Comparison of ENCODE assay signal across 8 cellular contexts in genomic region chr17:40113961-40114272, GRCh38. TPM values are rescaled to one million over a fixed set of nuclear protein-coding genes. Genes with fewer than 3 reads are reported as not detected.
DNase-seq lines count a peak whose midpoint lies in the region; ATAC-seq, FAIRE-seq and TF ChIP-seq lines count a peak whose summit lies in the region.

No MANE protein-coding gene starts in this region.

- no peak for FAIRE-seq in HepG2 (lab: Jason Lieb, UNC)

- intact Hi-C loops in HepG2 (cut with micrococcal nuclease; ENCODE audit: unreplicated experiment) = loop anchor here (1.0 kb wide), 4 partner anchors 9 to 54 kb away; partner anchors contain the start of gene CASC3

- peak overlapping the region; percentile 74 for H3K4me3 Mint-ChIP-seq in activated CD4-positive, alpha-beta T cell treated with anti-CD3 and anti-CD28 coated beads, Interleukin-2, amount 10 ng/mL, durations not matched to agents 7 days and 5 days
- peak overlapping the region; percentile 85 for H3K4me3 Mint-ChIP-seq in activated naive CD8-positive, alpha-beta T cell

- H3K27me3 ChIP-seq in HepG2 (ENCODE audit: control insufficient read depth in 1 of 2, insufficient read depth in 2 of 2, low read length in 2 of 2) (no peaks in the 10 kb centered on the region), thoracic aorta (replicated peaks; ENCODE audit: insufficient read depth) (no peaks in the 10 kb centered on the region)

- peak overlapping the region; percentile 87 for H3K9ac ChIP-seq in HepG2 (ENCODE audit: insufficient read depth, low read depth, low read length)

- H3K27ac Mint-ChIP-seq in activated CD4-positive, alpha-beta T cell treated with anti-CD3 and anti-CD28 coated beads, Interleukin-2, amount 10 ng/mL, durations not matched to agents 7 days and 5 days = peak overlapping the region; percentile 79
- H3K27ac Mint-ChIP-seq in activated naive CD8-positive, alpha-beta T cell = peak overlapping the region; percentile 96

- H3K4me1 Mint-ChIP-seq in activated CD4-positive, alpha-beta T cell treated with anti-CD3 and anti-CD28 coated beads, Interleukin-2, amount 10 ng/mL, durations not matched to agents 7 days and 5 days = peaks cover 51% of the 10 kb centered on the region
- peaks cover 53% of the 10 kb centered on the region for H3K4me1 Mint-ChIP-seq in activated naive CD8-positive, alpha-beta T cell (ENCODE audit: low read depth)

- H3K4me2 ChIP-seq in HepG2 (ENCODE audit: low read depth, low read length) = peak overlapping the region; percentile 93

- H3K9me3 ChIP-seq in HepG2 (ENCODE audit: low read length) (no peaks in the 10 kb centered on the region), thoracic aorta (no peaks in the 10 kb centered on the region)

- no peak for TF ChIP-seq EP300 in HepG2 (IDR thresholded peaks at IDR 0.05; ENCODE audit: low read depth in 2 of 2, low read length in 2 of 2)
- no peak for TF ChIP-seq EP300 in HepG2 (CRISPR knock-in tag; IDR thresholded peaks at IDR 0.05; ENCODE audit: borderline replicate concordance)

- H3K4me1 ChIP-seq in HepG2 (ENCODE audit: insufficient read depth, low read length) (peaks cover 84% of the 10 kb centered on the region), thoracic aorta (ENCODE audit: control insufficient read depth in 1 of 2, low read depth in 2 of 2) (peaks cover 40 to 60% of the 10 kb centered on the region in 2 donors)

- H3K4me3 ChIP-seq in HepG2 (replicated peaks in 1 of 3; ENCODE audit: insufficient read depth in 1 of 3, low read depth in 2 of 3, low read length in 3 of 3) (peak overlapping the region; percentile 21 to 67 (median 39)), thoracic aorta (peak overlapping the region; percentile 62)

- H3K27ac ChIP-seq in HepG2 (ENCODE audit: extremely low read length, insufficient read depth, low read length) (peak overlapping the region; percentile 95), thoracic aorta (peak overlapping the region; percentile 88 to 97)

- TF ChIP-seq CTCF in HepG2 (CRISPR knock-in tag; IDR thresholded peaks at IDR 0.05) (no peak), thoracic aorta (IDR thresholded peaks at IDR 0.05) (no peak)

- in situ Hi-C loops in HepG2 (cut with HindIII; ENCODE audit: extremely low pct_ligation_motif_present, low pct_unique_long_range_greater_than_20kb) = loop anchor here (5.0 kb wide), 1 partner anchor 53 kb away; no protein-coding TSS in a partner anchor

- WGBS in HepG2 (ENCODE audit: low lambda C conversion rate) = 0% methylated on average over 5 of the region's 5 CpGs

- no peaks in the 10 kb centered on the region for H4K20me1 ChIP-seq in HepG2 (ENCODE audit: insufficient read depth, low read length)

- no peaks in the 10 kb centered on the region for H3K36me3 Mint-ChIP-seq in activated CD4-positive, alpha-beta T cell treated with anti-CD3 and anti-CD28 coated beads, Interleukin-2, amount 10 ng/mL, durations not matched to agents 7 days and 5 days (ENCODE audit: low read depth)
- H3K36me3 Mint-ChIP-seq in activated naive CD8-positive, alpha-beta T cell = no peaks in the 10 kb centered on the region

- DNase-seq in activated CD4-positive, alpha-beta T cell treated with anti-CD3 and anti-CD28 coated beads, Interleukin-2, amount 10 ng/mL, durations not matched to agents 7 days and 5 days = no peak
- no peak for DNase-seq in activated CD4-positive, alpha-beta T cell treated with anti-CD3 and anti-CD28 coated beads, Interleukin-2, amount 50 U/mL, for 4 hours
- no peak for DNase-seq in HepG2 (ENCODE audit: low spot score)
- DNase-seq in thoracic aorta (ENCODE audit: low spot score) = no peak
- no peak for DNase-seq in activated CD4-positive, alpha-beta T cell treated with anti-CD3 and anti-CD28 coated beads for 48 hours
- DNase-seq in T1000 (lab: John Stamatoyannopoulos, UW) = no peak

- H3K27me3 Mint-ChIP-seq in activated CD4-positive, alpha-beta T cell treated with anti-CD3 and anti-CD28 coated beads, Interleukin-2, amount 10 ng/mL, durations not matched to agents 7 days and 5 days = no peaks in the 10 kb centered on the region
- H3K27me3 Mint-ChIP-seq in activated naive CD8-positive, alpha-beta T cell = no peaks in the 10 kb centered on the region

- no TSS peak for BruUV-seq in HepG2 (replicated peaks; lab: Mats Ljungman, UMichigan)

- H3K79me2 ChIP-seq in HepG2 (ENCODE audit: insufficient read depth, low read length) = no peaks in the 10 kb centered on the region

- POLR2A ChIA-PET in activated CD4-positive, alpha-beta T cell treated with anti-CD3 and anti-CD28 coated beads, Interleukin-2, amount 10 ng/mL, durations not matched to agents 7 days and 5 days (lab: Charles Lee) = interaction anchor here (0.7 to 1.6 kb wide), 2 partner anchors 9 to 27 kb away, joined by 6 read pairs; no protein-coding TSS in a partner anchor
- POLR2A ChIA-PET in HepG2 (lab: Yijun Ruan, JAX) = interaction anchor here (0.6 to 7.3 kb wide), 34 partner anchors 9 to 437 kb away, joined by 3 to 568 read pairs (median 7); partner anchors contain the start of genes CASC3, CDC6, CSF3 and MED24

- H3K36me3 ChIP-seq in HepG2 (replicated peaks in 1 of 2; ENCODE audit: control insufficient read depth in 1 of 2, insufficient read depth in 2 of 2, low read length in 2 of 2) (no peaks in the 10 kb centered on the region), thoracic aorta (no peaks in the 10 kb centered on the region)

- peak; percentile 11 for ATAC-seq in HepG2
- ATAC-seq in thoracic aorta (ENCODE audit: insufficient number of reproducible peaks, low FRiP score, low read depth) = no peak
- ATAC-seq in GM21515 (IDR thresholded peaks at IDR 0.05; ENCODE audit: unreplicated experiment) = no peak

- H3K9me3 Mint-ChIP-seq in activated CD4-positive, alpha-beta T cell treated with anti-CD3 and anti-CD28 coated beads, Interleukin-2, amount 10 ng/mL, durations not matched to agents 7 days and 5 days = no peaks in the 10 kb centered on the region
- no peaks in the 10 kb centered on the region for H3K9me3 Mint-ChIP-seq in activated naive CD8-positive, alpha-beta T cell (ENCODE audit: low read depth)

- no peak for TF ChIP-seq RAD21 in HepG2 (CRISPR knock-in tag; IDR thresholded peaks at IDR 0.05)

- TF ChIP-seq POLR2A in HepG2 (IDR thresholded peaks at IDR 0.05; ENCODE audit: insufficient read depth in 1 of 2, low read depth in 2 of 2, low read length in 2 of 2) = no peak

- CTCF ChIA-PET in activated CD4-positive, alpha-beta T cell treated with anti-CD3 and anti-CD28 coated beads, Interleukin-2, amount 10 ng/mL, durations not matched to agents 7 days and 5 days (lab: Charles Lee) = interaction anchor here (0.6 to 7.0 kb wide), 23 partner anchors 10 to 1582 kb away, joined by 3 to 97 read pairs (median 5); partner anchors contain the start of genes CASC3, CSF3, MSL1 and NR1D1
- CTCF ChIA-PET in HepG2 (lab: Yijun Ruan, JAX; ENCODE audit: low intra/inter-chr PET ratio, low total read pairs) = interaction anchor here (1.0 to 2.4 kb wide), 4 partner anchors 8 to 54 kb away, joined by 3 to 31 read pairs (median 8); partner anchors contain the start of genes MSL1 and THRA

- peak overlapping the region; percentile 56 for H2AFZ ChIP-seq in HepG2 (ENCODE audit: low read length)

RNA-seq across cellular contexts. Expression of gene MSL1, which starts 7.9 kb away (rescaled TPM):
- total RNA-seq in activated CD4-positive, alpha-beta T cell treated with anti-CD3 and anti-CD28 coated beads, Interleukin-2, amount 10 ng/mL, durations not matched to agents 7 days and 5 days = 10 to 100 TPM; 95.4 to 97.1 TPM
- total RNA-seq in HepG2 (2016; rRNA removed; fragmentation: Illumina TruSeq; extraction: Trizol) (76.1 and 88.5 TPM in 2 replicates), thoracic aorta (100 to 1,000 TPM in 1 of 2 donors, 10 to 100 TPM in 1; 69.3 to 107 TPM)
- 23.3 and 23.6 TPM in 2 replicates for total RNA-seq in HepG2 (2016; cell fraction: cytosol; rRNA removed; fragmentation: Illumina TruSeq; extraction: Trizol; ENCODE audit: low read depth)
- total RNA-seq in HepG2 (2016; cell fraction: insoluble cytoplasmic fraction; rRNA removed; fragmentation: Illumina TruSeq; extraction: Trizol) = 62.6 and 89.2 TPM in 2 replicates
- total RNA-seq in HepG2 (2016; cell fraction: membrane; rRNA removed; fragmentation: Illumina TruSeq; extraction: Trizol) = 50.5 and 57.1 TPM in 2 replicates
- total RNA-seq in HepG2 (2016; cell fraction: nucleus; rRNA removed; fragmentation: Illumina TruSeq; extraction: Trizol) = 82.0 and 93.0 TPM in 2 replicates
- polyA plus RNA-seq in HepG2 (2011; rRNA removed) = 54.6 and 63.8 TPM in 2 replicates
- polyA plus RNA-seq in HepG2 (2011; cell fraction: cytosol; rRNA removed) = 19.7 and 28.8 TPM in 2 replicates
- polyA plus RNA-seq in HepG2 (2011; cell fraction: nucleus; rRNA removed) = 90.9 and 114 TPM in 2 replicates
- 89.3 and 98.8 TPM in 2 replicates for polyA plus RNA-seq in HepG2 (2012)
- 10.1 and 10.5 TPM in 2 replicates for polyA plus RNA-seq in HepG2 (2016; cell fraction: cytosol; fragmentation: Illumina TruSeq; extraction: Trizol; ENCODE audit: low read depth)
- 77.5 and 94.3 TPM in 2 replicates for polyA plus RNA-seq in HepG2 (2016; cell fraction: insoluble cytoplasmic fraction; fragmentation: Illumina TruSeq; extraction: Trizol; ENCODE audit: low read depth)
- 34.7 and 36.6 TPM in 2 replicates for polyA plus RNA-seq in HepG2 (2016; cell fraction: membrane; fragmentation: Illumina TruSeq; extraction: Trizol; ENCODE audit: low read depth)
- 173 TPM in 2 replicates for polyA plus RNA-seq in HepG2 (2016; cell fraction: nucleus; fragmentation: Illumina TruSeq; extraction: Trizol; ENCODE audit: insufficient read depth, low read depth)
- polyA minus RNA-seq in HepG2 (2011; rRNA and poly(A)+ RNA removed; ENCODE audit: low replicate concordance) = 21.1 and 21.8 TPM in 2 replicates
- 50.3 and 50.4 TPM in 2 replicates for polyA minus RNA-seq in HepG2 (2011; cell fraction: cytosol; rRNA and poly(A)+ RNA removed)
- 107 and 131 TPM in 2 replicates for polyA minus RNA-seq in HepG2 (2011; cell fraction: nucleus; rRNA and poly(A)+ RNA removed)

RNA-seq across cellular contexts. Expression of gene NR1D1, which starts 13.5 kb away (rescaled TPM):
- 1 to 10 TPM; 5.5 to 5.8 TPM for total RNA-seq in activated CD4-positive, alpha-beta T cell treated with anti-CD3 and anti-CD28 coated beads, Interleukin-2, amount 10 ng/mL, durations not matched to agents 7 days and 5 days
- total RNA-seq in HepG2 (2016; rRNA removed; fragmentation: Illumina TruSeq; extraction: Trizol) = 1.4 and 2.1 TPM in 2 replicates
- 0.88 and 1.1 TPM in 2 replicates for total RNA-seq in HepG2 (2016; cell fraction: cytosol; rRNA removed; fragmentation: Illumina TruSeq; extraction: Trizol; ENCODE audit: low read depth)
- 1.2 and 1.8 TPM in 2 replicates for total RNA-seq in HepG2 (2016; cell fraction: insoluble cytoplasmic fraction; rRNA removed; fragmentation: Illumina TruSeq; extraction: Trizol)
- total RNA-seq in HepG2 (2016; cell fraction: membrane; rRNA removed; fragmentation: Illumina TruSeq; extraction: Trizol) = 2.2 and 2.4 TPM in 2 replicates
- total RNA-seq in HepG2 (2016; cell fraction: nucleus; rRNA removed; fragmentation: Illumina TruSeq; extraction: Trizol) = 3.4 and 4.3 TPM in 2 replicates
- polyA plus RNA-seq in HepG2 (2011; rRNA removed) = 2.7 and 3.6 TPM in 2 replicates
- 1.5 and 1.6 TPM in 2 replicates for polyA plus RNA-seq in HepG2 (2011; cell fraction: cytosol; rRNA removed)
- polyA plus RNA-seq in HepG2 (2011; cell fraction: nucleus; rRNA removed) = 20.3 and 22.7 TPM in 2 replicates
- 11.1 and 19.6 TPM in 2 replicates for polyA plus RNA-seq in HepG2 (2012)
- 0.95 and 1.1 TPM in 2 replicates for polyA plus RNA-seq in HepG2 (2016; cell fraction: cytosol; fragmentation: Illumina TruSeq; extraction: Trizol; ENCODE audit: low read depth)
- 3.8 and 5.8 TPM in 2 replicates for polyA plus RNA-seq in HepG2 (2016; cell fraction: insoluble cytoplasmic fraction; fragmentation: Illumina TruSeq; extraction: Trizol; ENCODE audit: low read depth)
- 2.5 and 3.4 TPM in 2 replicates for polyA plus RNA-seq in HepG2 (2016; cell fraction: membrane; fragmentation: Illumina TruSeq; extraction: Trizol; ENCODE audit: low read depth)
- 9.5 and 10.0 TPM in 2 replicates for polyA plus RNA-seq in HepG2 (2016; cell fraction: nucleus; fragmentation: Illumina TruSeq; extraction: Trizol; ENCODE audit: insufficient read depth, low read depth)
- polyA minus RNA-seq in HepG2 (2011; rRNA and poly(A)+ RNA removed; ENCODE audit: low replicate concordance) = 3.3 and 6.7 TPM in 2 replicates
- 4.5 and 6.5 TPM in 2 replicates for polyA minus RNA-seq in HepG2 (2011; cell fraction: cytosol; rRNA and poly(A)+ RNA removed)
- 7.6 and 8.1 TPM in 2 replicates for polyA minus RNA-seq in HepG2 (2011; cell fraction: nucleus; rRNA and poly(A)+ RNA removed)
- 10 to 100 TPM; 10.3 to 29.1 TPM for total RNA-seq in thoracic aorta

RNA-seq across cellular contexts. Expression of gene CASC3, which starts 26.4 kb away (rescaled TPM):
- 10 to 100 TPM; 84.8 to 89.2 TPM for total RNA-seq in activated CD4-positive, alpha-beta T cell treated with anti-CD3 and anti-CD28 coated beads, Interleukin-2, amount 10 ng/mL, durations not matched to agents 7 days and 5 days
- total RNA-seq in HepG2 (2016; rRNA removed; fragmentation: Illumina TruSeq; extraction: Trizol) (29.6 and 30.8 TPM in 2 replicates), thoracic aorta (100 to 1,000 TPM in 1 of 2 donors, 10 to 100 TPM in 1; 81.8 to 108 TPM)
- 27.8 and 32.3 TPM in 2 replicates for total RNA-seq in HepG2 (2016; cell fraction: cytosol; rRNA removed; fragmentation: Illumina TruSeq; extraction: Trizol; ENCODE audit: low read depth)
- 26.4 and 32.2 TPM in 2 replicates for total RNA-seq in HepG2 (2016; cell fraction: insoluble cytoplasmic fraction; rRNA removed; fragmentation: Illumina TruSeq; extraction: Trizol)
- total RNA-seq in HepG2 (2016; cell fraction: membrane; rRNA removed; fragmentation: Illumina TruSeq; extraction: Trizol) = 28.8 and 30.1 TPM in 2 replicates
- total RNA-seq in HepG2 (2016; cell fraction: nucleus; rRNA removed; fragmentation: Illumina TruSeq; extraction: Trizol) = 30.8 and 38.1 TPM in 2 replicates
- 60.9 and 62.9 TPM in 2 replicates for polyA plus RNA-seq in HepG2 (2011; rRNA removed)
- polyA plus RNA-seq in HepG2 (2011; cell fraction: cytosol; rRNA removed) = 25.1 and 35.9 TPM in 2 replicates
- polyA plus RNA-seq in HepG2 (2011; cell fraction: nucleus; rRNA removed) = 142 and 152 TPM in 2 replicates
- polyA plus RNA-seq in HepG2 (2012) = 70.7 and 76.1 TPM in 2 replicates
- 5.4 and 6.1 TPM in 2 replicates for polyA plus RNA-seq in HepG2 (2016; cell fraction: cytosol; fragmentation: Illumina TruSeq; extraction: Trizol; ENCODE audit: low read depth)
- polyA plus RNA-seq in HepG2 (2016; cell fraction: insoluble cytoplasmic fraction; fragmentation: Illumina TruSeq; extraction: Trizol; ENCODE audit: low read depth) = 32.0 and 41.3 TPM in 2 replicates
- polyA plus RNA-seq in HepG2 (2016; cell fraction: membrane; fragmentation: Illumina TruSeq; extraction: Trizol; ENCODE audit: low read depth) = 18.7 and 20.0 TPM in 2 replicates
- 74.6 and 84.0 TPM in 2 replicates for polyA plus RNA-seq in HepG2 (2016; cell fraction: nucleus; fragmentation: Illumina TruSeq; extraction: Trizol; ENCODE audit: insufficient read depth, low read depth)
- 60.8 and 70.8 TPM in 2 replicates for polyA minus RNA-seq in HepG2 (2011; rRNA and poly(A)+ RNA removed; ENCODE audit: low replicate concordance)
- polyA minus RNA-seq in HepG2 (2011; cell fraction: cytosol; rRNA and poly(A)+ RNA removed) = 20.8 and 24.8 TPM in 2 replicates
- 59.5 and 60.8 TPM in 2 replicates for polyA minus RNA-seq in HepG2 (2011; cell fraction: nucleus; rRNA and poly(A)+ RNA removed)

RNA-seq across cellular contexts. Expression of gene THRA, which starts 51.2 kb away (rescaled TPM):
- total RNA-seq in activated CD4-positive, alpha-beta T cell treated with anti-CD3 and anti-CD28 coated beads, Interleukin-2, amount 10 ng/mL, durations not matched to agents 7 days and 5 days = 1 to 10 TPM; 8.6 to 9.1 TPM
- total RNA-seq in HepG2 (2016; rRNA removed; fragmentation: Illumina TruSeq; extraction: Trizol) = 9.9 and 10.4 TPM in 2 replicates
- total RNA-seq in HepG2 (2016; cell fraction: cytosol; rRNA removed; fragmentation: Illumina TruSeq; extraction: Trizol; ENCODE audit: low read depth) = 4.9 and 5.0 TPM in 2 replicates
- 8.1 and 10.9 TPM in 2 replicates for total RNA-seq in HepG2 (2016; cell fraction: insoluble cytoplasmic fraction; rRNA removed; fragmentation: Illumina TruSeq; extraction: Trizol)
- total RNA-seq in HepG2 (2016; cell fraction: membrane; rRNA removed; fragmentation: Illumina TruSeq; extraction: Trizol) = 12.8 TPM in 2 replicates
- 5.9 and 6.8 TPM in 2 replicates for total RNA-seq in HepG2 (2016; cell fraction: nucleus; rRNA removed; fragmentation: Illumina TruSeq; extraction: Trizol)
- 8.0 and 8.6 TPM in 2 replicates for polyA plus RNA-seq in HepG2 (2011; rRNA removed)
- 7.7 and 8.0 TPM in 2 replicates for polyA plus RNA-seq in HepG2 (2011; cell fraction: cytosol; rRNA removed)
- polyA plus RNA-seq in HepG2 (2011; cell fraction: nucleus; rRNA removed) = 12.1 and 13.6 TPM in 2 replicates
- 11.6 and 15.5 TPM in 2 replicates for polyA plus RNA-seq in HepG2 (2012)
- 4.3 TPM in 2 replicates for polyA plus RNA-seq in HepG2 (2016; cell fraction: cytosol; fragmentation: Illumina TruSeq; extraction: Trizol; ENCODE audit: low read depth)
- 8.0 and 12.4 TPM in 2 replicates for polyA plus RNA-seq in HepG2 (2016; cell fraction: insoluble cytoplasmic fraction; fragmentation: Illumina TruSeq; extraction: Trizol; ENCODE audit: low read depth)
- polyA plus RNA-seq in HepG2 (2016; cell fraction: membrane; fragmentation: Illumina TruSeq; extraction: Trizol; ENCODE audit: low read depth) = 9.9 and 10.7 TPM in 2 replicates
- polyA plus RNA-seq in HepG2 (2016; cell fraction: nucleus; fragmentation: Illumina TruSeq; extraction: Trizol; ENCODE audit: insufficient read depth, low read depth) = 11.5 and 12.3 TPM in 2 replicates
- polyA minus RNA-seq in HepG2 (2011; rRNA and poly(A)+ RNA removed; ENCODE audit: low replicate concordance) = 14.3 and 17.9 TPM in 2 replicates
- 5.3 and 7.4 TPM in 2 replicates for polyA minus RNA-seq in HepG2 (2011; cell fraction: cytosol; rRNA and poly(A)+ RNA removed)
- 7.2 and 7.5 TPM in 2 replicates for polyA minus RNA-seq in HepG2 (2011; cell fraction: nucleus; rRNA and poly(A)+ RNA removed)
- 10 to 100 TPM; 64.8 to 75.0 TPM for total RNA-seq in thoracic aorta

RNA-seq across cellular contexts. Expression of gene MED24, which starts 59.7 kb away (rescaled TPM):
- 100 to 1,000 TPM in 1 of 2 experiments, 10 to 100 TPM in 1; 92.1 to 102 TPM for total RNA-seq in activated CD4-positive, alpha-beta T cell treated with anti-CD3 and anti-CD28 coated beads, Interleukin-2, amount 10 ng/mL, durations not matched to agents 7 days and 5 days
- total RNA-seq in HepG2 (2016; rRNA removed; fragmentation: Illumina TruSeq; extraction: Trizol) = 51.1 and 66.5 TPM in 2 replicates
- total RNA-seq in HepG2 (2016; cell fraction: cytosol; rRNA removed; fragmentation: Illumina TruSeq; extraction: Trizol; ENCODE audit: low read depth) = 14.5 and 17.6 TPM in 2 replicates
- 50.7 and 65.1 TPM in 2 replicates for total RNA-seq in HepG2 (2016; cell fraction: insoluble cytoplasmic fraction; rRNA removed; fragmentation: Illumina TruSeq; extraction: Trizol)
- total RNA-seq in HepG2 (2016; cell fraction: membrane; rRNA removed; fragmentation: Illumina TruSeq; extraction: Trizol) = 26.0 and 27.2 TPM in 2 replicates
- 65.1 and 70.6 TPM in 2 replicates for total RNA-seq in HepG2 (2016; cell fraction: nucleus; rRNA removed; fragmentation: Illumina TruSeq; extraction: Trizol)
- 67.7 and 78.0 TPM in 2 replicates for polyA plus RNA-seq in HepG2 (2011; rRNA removed)
- 28.7 and 32.2 TPM in 2 replicates for polyA plus RNA-seq in HepG2 (2011; cell fraction: cytosol; rRNA removed)
- polyA plus RNA-seq in HepG2 (2011; cell fraction: nucleus; rRNA removed) = 613 and 896 TPM in 2 replicates
- polyA plus RNA-seq in HepG2 (2012) = 70.6 and 74.6 TPM in 2 replicates
- 9.7 and 12.0 TPM in 2 replicates for polyA plus RNA-seq in HepG2 (2016; cell fraction: cytosol; fragmentation: Illumina TruSeq; extraction: Trizol; ENCODE audit: low read depth)
- polyA plus RNA-seq in HepG2 (2016; cell fraction: insoluble cytoplasmic fraction; fragmentation: Illumina TruSeq; extraction: Trizol; ENCODE audit: low read depth) = 46.8 and 59.5 TPM in 2 replicates
- 20.4 and 23.8 TPM in 2 replicates for polyA plus RNA-seq in HepG2 (2016; cell fraction: membrane; fragmentation: Illumina TruSeq; extraction: Trizol; ENCODE audit: low read depth)
- polyA plus RNA-seq in HepG2 (2016; cell fraction: nucleus; fragmentation: Illumina TruSeq; extraction: Trizol; ENCODE audit: insufficient read depth, low read depth) = 182 and 188 TPM in 2 replicates
- 133 and 240 TPM in 2 replicates for polyA minus RNA-seq in HepG2 (2011; rRNA and poly(A)+ RNA removed; ENCODE audit: low replicate concordance)
- polyA minus RNA-seq in HepG2 (2011; cell fraction: cytosol; rRNA and poly(A)+ RNA removed) = 49.1 and 58.4 TPM in 2 replicates
- 159 and 161 TPM in 2 replicates for polyA minus RNA-seq in HepG2 (2011; cell fraction: nucleus; rRNA and poly(A)+ RNA removed)
- total RNA-seq in thoracic aorta = 10 to 100 TPM; 72.0 to 82.9 TPM
